Comparison of ENCODE assay signal across 13 cellular contexts in the genomic region with DNA sequence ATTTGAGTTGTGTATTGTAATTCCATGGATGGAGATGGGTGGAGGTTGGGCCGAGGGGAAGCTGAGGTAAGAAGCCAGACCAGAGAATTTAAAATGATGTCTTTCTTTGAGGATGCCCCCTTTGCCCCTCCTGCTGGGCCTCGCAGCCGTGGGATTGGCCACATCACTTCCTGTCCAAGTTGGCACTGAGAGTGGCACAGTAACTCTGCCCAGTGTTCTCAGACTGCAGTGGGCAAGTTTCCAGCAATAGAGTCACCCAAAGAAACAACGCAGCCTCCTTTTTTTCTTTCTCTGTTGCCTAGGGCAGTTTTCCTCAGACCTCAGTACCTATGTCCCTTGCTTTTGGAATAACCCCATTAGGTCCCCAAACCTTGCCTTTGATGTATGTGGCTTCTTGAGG. TPM values are rescaled to one million over a fixed set of nuclear protein-coding genes. Genes with fewer than 3 reads are reported as not detected.
DNase-seq lines count a peak whose midpoint lies in the region; ATAC-seq and TF ChIP-seq lines count a peak whose summit lies in the region.
"Had no signal": no experiment of that assay in that cellular context is flagged by ENCODE, and none has a peak within 500 bp of the region (broad histone marks: within the 10 kb centered on the region; RNA-seq: fewer than 3 reads in every experiment).

No MANE protein-coding gene starts in this region.

- no peaks in the 10 kb centered on the region for H4K20me1 ChIP-seq in SU-DHL-6 (ENCODE audit: low read depth, low read length)

- no peaks in the 10 kb centered on the region for H3K27me3 ChIP-seq in SU-DHL-6 (ENCODE audit: low read length)

- H3K9me3 ChIP-seq in SU-DHL-6 (ENCODE audit: insufficient read depth, low read length) = no peaks in the 10 kb centered on the region

- H3K4me2 ChIP-seq in SU-DHL-6 (ENCODE audit: low read depth, low read length, poor library complexity, severe bottlenecking) = peak overlapping the region; percentile 65

- peaks cover 6% of the 10 kb centered on the region for H3K9me3 Mint-ChIP-seq in glutamatergic neuron (ENCODE audit: unreplicated experiment)
- no peaks in the 10 kb centered on the region for H3K9me3 Mint-ChIP-seq in activated CD4-positive, alpha-beta T cell treated with anti-CD3 and anti-CD28 coated beads, Interleukin-2, amount 10 ng/mL, durations not matched to agents 7 days and 5 days
- H3K9me3 Mint-ChIP-seq: activated naive CD8-positive, alpha-beta T cell treated with anti-CD3 and anti-CD28 coated beads, Interleukin-2, amount 10 ng/mL, durations not matched to agents 7 days and 5 days had no signal

- in situ Hi-C loops in ACHN (cut with HindIII; ENCODE audit: low pct_ligation_motif_present, low pct_unique_long_range_greater_than_20kb, low sequenced_read_pairs) = no loop called here

- CTCF ChIA-PET in activated CD4-positive, alpha-beta T cell treated with anti-CD3 and anti-CD28 coated beads, Interleukin-2, amount 10 ng/mL, durations not matched to agents 7 days and 5 days (lab: Charles Lee) = no interaction called here

- POLR2A ChIA-PET in activated CD4-positive, alpha-beta T cell treated with anti-CD3 and anti-CD28 coated beads, Interleukin-2, amount 10 ng/mL, durations not matched to agents 7 days and 5 days (lab: Charles Lee) = no interaction called here

- no peak overlapping the region for H3K27ac Mint-ChIP-seq in glutamatergic neuron (ENCODE audit: unreplicated experiment)
- H3K27ac Mint-ChIP-seq in activated CD4-positive, alpha-beta T cell treated with anti-CD3 and anti-CD28 coated beads, Interleukin-2, amount 10 ng/mL, durations not matched to agents 7 days and 5 days = no peak overlapping the region
- H3K27ac Mint-ChIP-seq: activated naive CD8-positive, alpha-beta T cell treated with anti-CD3 and anti-CD28 coated beads, Interleukin-2, amount 10 ng/mL, durations not matched to agents 7 days and 5 days; endodermal cell had no signal

- H3K4me1 Mint-ChIP-seq in glutamatergic neuron (ENCODE audit: low read depth, unreplicated experiment) = peaks cover 59% of the 10 kb centered on the region
- H3K4me1 Mint-ChIP-seq in activated CD4-positive, alpha-beta T cell treated with anti-CD3 and anti-CD28 coated beads, Interleukin-2, amount 10 ng/mL, durations not matched to agents 7 days and 5 days = peaks cover 12% of the 10 kb centered on the region

- no peak overlapping the region for H2AFZ ChIP-seq in SU-DHL-6 (ENCODE audit: low read depth, low read length, severe bottlenecking)

- peaks cover 6% of the 10 kb centered on the region for H3K27me3 Mint-ChIP-seq in glutamatergic neuron (ENCODE audit: unreplicated experiment)
- peaks cover 7% of the 10 kb centered on the region for H3K27me3 Mint-ChIP-seq in activated CD4-positive, alpha-beta T cell treated with anti-CD3 and anti-CD28 coated beads, Interleukin-2, amount 10 ng/mL, durations not matched to agents 7 days and 5 days

- H3K9ac ChIP-seq in SU-DHL-6 (ENCODE audit: low read length) = peak overlapping the region; percentile 50

- H3K4me3 ChIP-seq in SU-DHL-6 (ENCODE audit: insufficient read depth, low read length, poor library complexity, severe bottlenecking) = peak overlapping the region; percentile 13

- peaks cover 71% of the 10 kb centered on the region for H3F3A ChIP-seq in SU-DHL-6 (ENCODE audit: insufficient read depth)

- peak overlapping the region; percentile 31 for H3K4me3 Mint-ChIP-seq in glutamatergic neuron (ENCODE audit: unreplicated experiment)
- H3K4me3 Mint-ChIP-seq in activated CD4-positive, alpha-beta T cell treated with anti-CD3 and anti-CD28 coated beads, Interleukin-2, amount 10 ng/mL, durations not matched to agents 7 days and 5 days = no peak overlapping the region
- H3K4me3 Mint-ChIP-seq: activated naive CD8-positive, alpha-beta T cell treated with anti-CD3 and anti-CD28 coated beads, Interleukin-2, amount 10 ng/mL, durations not matched to agents 7 days and 5 days; endodermal cell had no signal

- no peaks in the 10 kb centered on the region for H3K9me2 ChIP-seq in SU-DHL-6 (replicated peaks; ENCODE audit: insufficient read depth, low read length)

- H3K36me3 Mint-ChIP-seq in glutamatergic neuron (ENCODE audit: unreplicated experiment) = no peaks in the 10 kb centered on the region
- no peaks in the 10 kb centered on the region for H3K36me3 Mint-ChIP-seq in activated CD4-positive, alpha-beta T cell treated with anti-CD3 and anti-CD28 coated beads, Interleukin-2, amount 10 ng/mL, durations not matched to agents 7 days and 5 days (ENCODE audit: low read depth)
- H3K36me3 Mint-ChIP-seq: activated naive CD8-positive, alpha-beta T cell treated with anti-CD3 and anti-CD28 coated beads, Interleukin-2, amount 10 ng/mL, durations not matched to agents 7 days and 5 days had no signal

- ATAC-seq in HG03521 (IDR thresholded peaks at IDR 0.05; ENCODE audit: unreplicated experiment) = no peak
- ATAC-seq: Panc1 had no signal

- DNase-seq in ACHN (peak; percentile 41), glutamatergic neuron (no peak), pons (ENCODE audit: low spot score) (peak; percentile 92), NCI-H69 (lab: John Stamatoyannopoulos, UW) (no peak), NOMO-1 (lab: John Stamatoyannopoulos, UW; ENCODE audit: unreplicated experiment in 2 of 2) (no peak)
- no peak for DNase-seq in activated CD4-positive, alpha-beta T cell treated with anti-CD3 and anti-CD28 coated beads, Interleukin-2, amount 10 ng/mL, durations not matched to agents 7 days and 5 days
- DNase-seq: activated naive CD8-positive, alpha-beta T cell treated with anti-CD3 and anti-CD28 coated beads, Interleukin-2, amount 10 ng/mL, durations not matched to agents 7 days and 5 days; endodermal cell; T1000; trophoblast cell had no signal

- peaks cover 23% of the 10 kb centered on the region for H3K36me3 ChIP-seq in SU-DHL-6 (ENCODE audit: low read length)

- peak overlapping the region; percentile 89 for H3K27ac ChIP-seq in SU-DHL-6 (ENCODE audit: low read depth, low read length)

- TF ChIP-seq CTCF in SU-DHL-6 (IDR thresholded peaks at IDR 0.05; ENCODE audit: insufficient read depth, low read length, poor library complexity, severe bottlenecking) (no peak), glutamatergic neuron (IDR thresholded peaks at IDR 0.05; ENCODE audit: partially characterized antibody, unreplicated experiment) (no peak)

- peaks cover 100% of the 10 kb centered on the region for H3K79me2 ChIP-seq in SU-DHL-6 (ENCODE audit: insufficient read depth, low read length)

RNA-seq across cellular contexts. Expression of gene KANK1, which starts 30.4 kb away (rescaled TPM):
- 14.8 TPM for total RNA-seq in glutamatergic neuron (ENCODE audit: unreplicated experiment)
- 1 to 10 TPM; 2.2 to 2.4 TPM for total RNA-seq in activated CD4-positive, alpha-beta T cell treated with anti-CD3 and anti-CD28 coated beads, Interleukin-2, amount 10 ng/mL, durations not matched to agents 7 days and 5 days

Comparison
In these comparisons a context has a peak if more than half of its experiments do, and no peak if none do; other contexts are left out.
1. DNase-seq: peak in ACHN (single experiment) and pons (single experiment); none in glutamatergic neuron (single experiment), NCI-H69 (single experiment), NOMO-1 (0 of 2) and activated CD4-positive, alpha-beta T cell treated with anti-CD3 and anti-CD28 coated beads, Interleukin-2, amount 10 ng/mL, durations not matched to agents 7 days and 5 days (single experiment).